1 cellular context compared by ENCODE assay signal in the genomic region with DNA sequence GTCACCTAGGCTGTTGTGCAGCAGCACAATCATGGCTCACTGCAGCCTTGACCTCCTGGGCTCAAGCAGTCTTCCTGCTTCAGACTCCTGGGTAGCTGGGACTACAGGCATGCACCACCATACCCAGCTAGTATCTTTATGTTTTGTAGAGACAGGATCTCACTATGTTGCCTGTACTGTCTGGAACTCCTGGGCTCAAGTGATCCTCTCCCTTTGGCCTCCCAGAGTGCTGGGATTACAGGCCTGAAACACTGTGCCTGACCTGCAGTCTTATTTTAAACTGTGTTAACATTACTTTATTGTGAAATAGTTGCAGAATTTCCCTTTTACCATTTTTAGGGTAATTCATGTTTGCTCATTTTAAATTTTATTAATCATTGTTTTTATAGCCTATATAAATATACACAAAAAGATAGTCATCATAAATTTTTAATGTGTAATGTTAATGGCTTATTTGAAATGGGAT.
TF ChIP-seq lines count a peak whose summit lies in the region.

No MANE protein-coding gene starts in this region.

TF ChIP-seq in H1, 55 proteins besides CTCF, POLR2A, EP300 and RAD21:
- TF ChIP-seq CBX8 (IDR thresholded peaks at IDR 0.05; ENCODE audit: borderline replicate concordance, low read depth, low read length), result no peak
- TF ChIP-seq NRF1 (IDR thresholded peaks at IDR 0.05; ENCODE audit: low read depth, low read length), result no peak
- TF ChIP-seq CHD2 (IDR thresholded peaks at IDR 0.05; ENCODE audit: low read length), result no peak
- TF ChIP-seq POU5F1 (IDR thresholded peaks at IDR 0.05; ENCODE audit: low read depth, low read length), result no peak
- TF ChIP-seq, protein P1, sequence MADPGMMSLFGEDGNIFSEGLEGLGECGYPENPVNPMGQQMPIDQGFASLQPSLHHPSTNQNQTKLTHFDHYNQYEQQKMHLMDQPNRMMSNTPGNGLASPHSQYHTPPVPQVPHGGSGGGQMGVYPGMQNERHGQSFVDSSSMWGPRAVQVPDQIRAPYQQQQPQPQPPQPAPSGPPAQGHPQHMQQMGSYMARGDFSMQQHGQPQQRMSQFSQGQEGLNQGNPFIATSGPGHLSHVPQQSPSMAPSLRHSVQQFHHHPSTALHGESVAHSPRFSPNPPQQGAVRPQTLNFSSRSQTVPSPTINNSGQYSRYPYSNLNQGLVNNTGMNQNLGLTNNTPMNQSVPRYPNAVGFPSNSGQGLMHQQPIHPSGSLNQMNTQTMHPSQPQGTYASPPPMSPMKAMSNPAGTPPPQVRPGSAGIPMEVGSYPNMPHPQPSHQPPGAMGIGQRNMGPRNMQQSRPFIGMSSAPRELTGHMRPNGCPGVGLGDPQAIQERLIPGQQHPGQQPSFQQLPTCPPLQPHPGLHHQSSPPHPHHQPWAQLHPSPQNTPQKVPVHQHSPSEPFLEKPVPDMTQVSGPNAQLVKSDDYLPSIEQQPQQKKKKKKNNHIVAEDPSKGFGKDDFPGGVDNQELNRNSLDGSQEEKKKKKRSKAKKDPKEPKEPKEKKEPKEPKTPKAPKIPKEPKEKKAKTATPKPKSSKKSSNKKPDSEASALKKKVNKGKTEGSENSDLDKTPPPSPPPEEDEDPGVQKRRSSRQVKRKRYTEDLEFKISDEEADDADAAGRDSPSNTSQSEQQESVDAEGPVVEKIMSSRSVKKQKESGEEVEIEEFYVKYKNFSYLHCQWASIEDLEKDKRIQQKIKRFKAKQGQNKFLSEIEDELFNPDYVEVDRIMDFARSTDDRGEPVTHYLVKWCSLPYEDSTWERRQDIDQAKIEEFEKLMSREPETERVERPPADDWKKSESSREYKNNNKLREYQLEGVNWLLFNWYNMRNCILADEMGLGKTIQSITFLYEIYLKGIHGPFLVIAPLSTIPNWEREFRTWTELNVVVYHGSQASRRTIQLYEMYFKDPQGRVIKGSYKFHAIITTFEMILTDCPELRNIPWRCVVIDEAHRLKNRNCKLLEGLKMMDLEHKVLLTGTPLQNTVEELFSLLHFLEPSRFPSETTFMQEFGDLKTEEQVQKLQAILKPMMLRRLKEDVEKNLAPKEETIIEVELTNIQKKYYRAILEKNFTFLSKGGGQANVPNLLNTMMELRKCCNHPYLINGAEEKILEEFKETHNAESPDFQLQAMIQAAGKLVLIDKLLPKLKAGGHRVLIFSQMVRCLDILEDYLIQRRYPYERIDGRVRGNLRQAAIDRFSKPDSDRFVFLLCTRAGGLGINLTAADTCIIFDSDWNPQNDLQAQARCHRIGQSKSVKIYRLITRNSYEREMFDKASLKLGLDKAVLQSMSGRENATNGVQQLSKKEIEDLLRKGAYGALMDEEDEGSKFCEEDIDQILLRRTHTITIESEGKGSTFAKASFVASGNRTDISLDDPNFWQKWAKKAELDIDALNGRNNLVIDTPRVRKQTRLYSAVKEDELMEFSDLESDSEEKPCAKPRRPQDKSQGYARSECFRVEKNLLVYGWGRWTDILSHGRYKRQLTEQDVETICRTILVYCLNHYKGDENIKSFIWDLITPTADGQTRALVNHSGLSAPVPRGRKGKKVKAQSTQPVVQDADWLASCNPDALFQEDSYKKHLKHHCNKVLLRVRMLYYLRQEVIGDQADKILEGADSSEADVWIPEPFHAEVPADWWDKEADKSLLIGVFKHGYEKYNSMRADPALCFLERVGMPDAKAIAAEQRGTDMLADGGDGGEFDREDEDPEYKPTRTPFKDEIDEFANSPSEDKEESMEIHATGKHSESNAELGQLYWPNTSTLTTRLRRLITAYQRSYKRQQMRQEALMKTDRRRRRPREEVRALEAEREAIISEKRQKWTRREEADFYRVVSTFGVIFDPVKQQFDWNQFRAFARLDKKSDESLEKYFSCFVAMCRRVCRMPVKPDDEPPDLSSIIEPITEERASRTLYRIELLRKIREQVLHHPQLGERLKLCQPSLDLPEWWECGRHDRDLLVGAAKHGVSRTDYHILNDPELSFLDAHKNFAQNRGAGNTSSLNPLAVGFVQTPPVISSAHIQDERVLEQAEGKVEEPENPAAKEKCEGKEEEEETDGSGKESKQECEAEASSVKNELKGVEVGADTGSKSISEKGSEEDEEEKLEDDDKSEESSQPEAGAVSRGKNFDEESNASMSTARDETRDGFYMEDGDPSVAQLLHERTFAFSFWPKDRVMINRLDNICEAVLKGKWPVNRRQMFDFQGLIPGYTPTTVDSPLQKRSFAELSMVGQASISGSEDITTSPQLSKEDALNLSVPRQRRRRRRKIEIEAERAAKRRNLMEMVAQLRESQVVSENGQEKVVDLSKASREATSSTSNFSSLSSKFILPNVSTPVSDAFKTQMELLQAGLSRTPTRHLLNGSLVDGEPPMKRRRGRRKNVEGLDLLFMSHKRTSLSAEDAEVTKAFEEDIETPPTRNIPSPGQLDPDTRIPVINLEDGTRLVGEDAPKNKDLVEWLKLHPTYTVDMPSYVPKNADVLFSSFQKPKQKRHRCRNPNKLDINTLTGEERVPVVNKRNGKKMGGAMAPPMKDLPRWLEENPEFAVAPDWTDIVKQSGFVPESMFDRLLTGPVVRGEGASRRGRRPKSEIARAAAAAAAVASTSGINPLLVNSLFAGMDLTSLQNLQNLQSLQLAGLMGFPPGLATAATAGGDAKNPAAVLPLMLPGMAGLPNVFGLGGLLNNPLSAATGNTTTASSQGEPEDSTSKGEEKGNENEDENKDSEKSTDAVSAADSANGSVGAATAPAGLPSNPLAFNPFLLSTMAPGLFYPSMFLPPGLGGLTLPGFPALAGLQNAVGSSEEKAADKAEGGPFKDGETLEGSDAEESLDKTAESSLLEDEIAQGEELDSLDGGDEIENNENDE (IDR thresholded peaks at IDR 0.05; ENCODE audit: insufficient replicate concordance, low read length), result no peak
TF ChIP-seq in H1: peak in this region for 0.
